Comparison of ENCODE assay signal across 27 cellular contexts in the genomic region with DNA sequence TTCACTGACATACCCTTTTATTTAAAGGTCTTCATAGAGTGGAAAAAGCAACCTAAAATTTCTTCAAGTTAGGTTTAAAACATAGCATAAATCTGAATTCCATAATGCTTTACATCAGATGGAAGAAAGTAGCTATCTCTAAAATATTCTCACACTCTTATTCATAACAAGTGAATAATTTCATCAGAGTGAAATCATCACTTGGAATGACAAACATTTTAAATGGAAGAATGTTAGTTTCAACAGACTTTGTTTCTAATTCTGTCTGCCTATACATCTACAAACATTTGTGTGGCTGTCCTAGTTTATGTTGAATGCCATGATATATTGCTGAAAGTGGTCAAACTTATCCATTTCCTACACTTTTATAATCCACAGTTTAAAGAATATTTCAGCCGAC.
"Had no signal": no experiment of that assay in that cellular context is flagged by ENCODE, and none has a peak within 500 bp of the region (broad histone marks: within the 10 kb centered on the region; RNA-seq: fewer than 3 reads in every experiment).

No MANE protein-coding gene starts in this region.

- H3K27ac Mint-ChIP-seq: activated naive CD8-positive, alpha-beta T cell; dendritic cell treated with granulocyte-macrophage colony-stimulating factor and Interleukin-4, amounts not matched to agents 40 ng/mL and 50 ng/mL, for 4 days; endodermal cell; mesothelial cell of epicardium; naive B cell; nephron progenitor cell; T-helper 1 cell treated with Interleukin-12 subunit alpha and Interleukin-12 subunit beta and Interleukin-4 antibody, amounts not matched to agents 30 μg/mL and 1 μg/mL, for 36 hours had no signal

- H3K36me3 Mint-ChIP-seq: activated naive CD8-positive, alpha-beta T cell; mesothelial cell of epicardium; naive B cell had no signal

- H3K79me2 ChIP-seq: hepatocyte had no signal

- DNase-seq: activated CD4-positive, alpha-beta T cell treated with anti-CD3 and anti-CD28 coated beads for 4 hours; activated CD4-positive, alpha-beta T cell treated with anti-CD3 and anti-CD28 coated beads, Interleukin-2, amount 50 U/mL, for 4 hours; activated CD8-positive, alpha-beta memory T cell treated with anti-CD3 and anti-CD28 coated beads for 24 hours; activated effector memory CD4-positive, alpha-beta T cell treated with Interleukin-2 at 50 U/mL for 16 hours; activated naive CD4-positive, alpha-beta T cell treated with Interleukin-2 at 50 U/mL for 16 hours; brain microvascular endothelial cell; endodermal cell; gastrocnemius medialis; left colon; naive B cell; nephron progenitor cell; right lobe of liver; small intestine; stimulated activated CD4-positive, alpha-beta T cell treated with anti-CD3 and anti-CD28 coated beads, Interleukin-1b, Interleukin-23, amount 100 ng/mL, for 48 hours; stimulated activated naive CD4-positive, alpha-beta T cell; SW 1271; T-helper 9 cell had no signal

- H3K4me1 ChIP-seq: ascending aorta, gastrocnemius medialis, right lobe of liver, tibial nerve had no signal

- ATAC-seq: esophagus mucosa, gastrocnemius medialis, left colon had no signal

- H3K4me2 ChIP-seq: hepatocyte had no signal

- H3K9me3 ChIP-seq: ascending aorta, gastrocnemius medialis, neutrophil, right lobe of liver, tibial nerve had no signal

- H2AFZ ChIP-seq: hepatocyte had no signal

- H3K27me3 Mint-ChIP-seq: activated naive CD8-positive, alpha-beta T cell; dendritic cell treated with granulocyte-macrophage colony-stimulating factor and Interleukin-4, amounts not matched to agents 40 ng/mL and 50 ng/mL, for 4 days; naive B cell had no signal

- H3K9me3 Mint-ChIP-seq: dendritic cell treated with granulocyte-macrophage colony-stimulating factor and Interleukin-4, amounts not matched to agents 40 ng/mL and 50 ng/mL, for 4 days; endodermal cell; mesothelial cell of epicardium; nephron progenitor cell; T-helper 1 cell treated with Interleukin-12 subunit alpha and Interleukin-12 subunit beta and Interleukin-4 antibody, amounts not matched to agents 30 μg/mL and 1 μg/mL, for 36 hours had no signal

- H3K27me3 ChIP-seq: ascending aorta, brain microvascular endothelial cell, gastrocnemius medialis, hepatocyte, neutrophil, right lobe of liver, tibial nerve had no signal

- H3K27ac ChIP-seq: ascending aorta, brain microvascular endothelial cell, gastrocnemius medialis, hepatocyte, neutrophil, right lobe of liver, tibial nerve, VCaP had no signal

- H3K4me3 Mint-ChIP-seq: activated naive CD8-positive, alpha-beta T cell; dendritic cell treated with granulocyte-macrophage colony-stimulating factor and Interleukin-4, amounts not matched to agents 40 ng/mL and 50 ng/mL, for 4 days; endodermal cell; mesothelial cell of epicardium; naive B cell; nephron progenitor cell; T-helper 1 cell treated with Interleukin-12 subunit alpha and Interleukin-12 subunit beta and Interleukin-4 antibody, amounts not matched to agents 30 μg/mL and 1 μg/mL, for 36 hours had no signal

- H3K4me1 Mint-ChIP-seq: endodermal cell, mesothelial cell of epicardium, naive B cell, nephron progenitor cell had no signal

- H3K4me3 ChIP-seq: ascending aorta, gastrocnemius medialis, hepatocyte, right lobe of liver, tibial nerve had no signal

- H3K36me3 ChIP-seq: ascending aorta, brain microvascular endothelial cell, gastrocnemius medialis, neutrophil, right lobe of liver, tibial nerve had no signal
